In genomic region chr4:65367306-65367705, GRCh38 we compare ENCODE assay signal across 30 cellular contexts.
DNase-seq lines count a peak whose midpoint lies in the region; ATAC-seq and TF ChIP-seq lines count a peak whose summit lies in the region.
"Had no signal": no experiment of that assay in that cellular context is flagged by ENCODE, and none has a peak within 500 bp of the region (broad histone marks: within the 10 kb centered on the region; RNA-seq: fewer than 3 reads in every experiment).

No MANE protein-coding gene starts in this region.

- no TSS peak for BruUV-seq in MCF 10A (replicated peaks; lab: Mats Ljungman, UMichigan)

- no peak overlapping the region for H3K27ac ChIP-seq in breast epithelium
- H3K27ac ChIP-seq: hepatocyte, upper lobe of left lung had no signal

- no peaks in the 10 kb centered on the region for H3K9me3 ChIP-seq in breast epithelium
- H3K9me3 ChIP-seq: SK-N-SH, upper lobe of left lung had no signal

- CTCF ChIA-PET in MCF 10A (lab: Yijun Ruan, JAX): interaction anchor here (0.6 kb wide), 1 partner anchor 1108 kb away, joined by 3 read pairs; no protein-coding TSS in a partner anchor

- no peaks in the 10 kb centered on the region for H3K4me1 ChIP-seq in breast epithelium
- H3K4me1 ChIP-seq: upper lobe of left lung had no signal

- no peak overlapping the region for H3K27ac Mint-ChIP-seq in MCF 10A (ENCODE audit: low read depth, unreplicated experiment)
- H3K27ac Mint-ChIP-seq: activated CD8-positive, alpha-beta memory T cell treated with anti-CD3 and anti-CD28 coated beads, Interleukin-2, amount 10 ng/mL, durations not matched to agents 7 days and 5 days; activated T-cell treated with anti-CD3 and anti-CD28 coated beads, Interleukin-2, amount 50 U/mL, for 72 hours; CD14-positive monocyte; natural killer cell treated with Interleukin-12 subunit alpha and Interleukin-12 subunit beta and Interleukin-15 and Interleukin-18, amount 100 ng/mL, for 72 hours; stimulated activated effector memory CD8-positive, alpha-beta T cell treated with anti-CD3 and anti-CD28 coated beads, Interleukin-12 subunit alpha, Interleukin-12 subunit beta, amount 100 ng/mL, for 72 hours; T-helper 17 cell had no signal

- ATAC-seq in HG03469 (IDR thresholded peaks at IDR 0.05; ENCODE audit: unreplicated experiment): no peak
- no peak for ATAC-seq in GM19467 (IDR thresholded peaks at IDR 0.05; ENCODE audit: unreplicated experiment)
- ATAC-seq: activated CD4-positive, CD25-positive, alpha-beta regulatory T cell treated with anti-CD3 and anti-CD28 coated beads, Interleukin-2, amount 50 U/mL, for 24 hours; activated CD8-positive, alpha-beta memory T cell treated with anti-CD3 and anti-CD28 coated beads, Interleukin-2, amount 10 ng/mL, durations not matched to agents 7 days and 5 days; activated T-cell treated with anti-CD3 and anti-CD28 coated beads, Interleukin-2, amount 50 U/mL, for 72 hours; HCT116; HepG2; left cardiac atrium; natural killer cell treated with Interleukin-12 subunit alpha and Interleukin-12 subunit beta and Interleukin-15 and Interleukin-18, amount 100 ng/mL, for 72 hours; Right ventricle myocardium inferior; stimulated activated effector memory CD8-positive, alpha-beta T cell treated with anti-CD3 and anti-CD28 coated beads, Interleukin-12 subunit alpha, Interleukin-12 subunit beta, amount 100 ng/mL, for 72 hours; T-helper 17 cell had no signal

- no peak overlapping the region for H3K4me3 ChIP-seq in breast epithelium
- H3K4me3 ChIP-seq: hepatocyte, lung, upper lobe of left lung had no signal

- peak; percentile 6 for DNase-seq in MCF 10A (ENCODE audit: unreplicated experiment)
- DNase-seq in breast epithelium (ENCODE audit: low spot score in 2 of 2): no peak
- DNase-seq in RPMI8226: peak; percentile 68
- DNase-seq in fibroblast of gingiva (ENCODE audit: low read depth): peak; percentile 3
- DNase-seq in NCI-H1417 (lab: John Stamatoyannopoulos, UW): no peak
- DNase-seq in NCI-H1694 treated with DMSO at 0.1 percent for 48 hours (lab: John Stamatoyannopoulos, UW): no peak
- DNase-seq: activated CD4-positive, alpha-beta T cell treated with anti-CD3 and anti-CD28 coated beads, Interleukin-2, amount 50 U/mL, for 4 hours; activated CD8-positive, alpha-beta memory T cell treated with anti-CD3 and anti-CD28 coated beads, Interleukin-2, amount 10 ng/mL, durations not matched to agents 7 days and 5 days; activated T-cell treated with anti-CD3 and anti-CD28 coated beads, Interleukin-2, amount 50 U/mL, for 72 hours; GF-D8; Kasumi-1; left cardiac atrium; NCI-H1092 treated with DMSO at 0.1 percent for 48 hours; occipital lobe; SK-N-SH; stimulated activated CD4-positive, alpha-beta T cell treated with anti-CD3 and anti-CD28 coated beads, Interleukin-15, amount 100 ng/mL, for 24 hours; T-helper 17 cell; upper lobe of left lung had no signal

- H3K27me3 Mint-ChIP-seq in MCF 10A (ENCODE audit: insufficient read depth, unreplicated experiment): no peaks in the 10 kb centered on the region
- H3K27me3 Mint-ChIP-seq: activated CD8-positive, alpha-beta memory T cell treated with anti-CD3 and anti-CD28 coated beads, Interleukin-2, amount 10 ng/mL, durations not matched to agents 7 days and 5 days; brain; natural killer cell treated with Interleukin-12 subunit alpha and Interleukin-12 subunit beta and Interleukin-15 and Interleukin-18, amount 100 ng/mL, for 72 hours; T-helper 17 cell had no signal

- H3K4me3 Mint-ChIP-seq in MCF 10A (ENCODE audit: unreplicated experiment): no peak overlapping the region
- H3K4me3 Mint-ChIP-seq: activated CD8-positive, alpha-beta memory T cell treated with anti-CD3 and anti-CD28 coated beads, Interleukin-2, amount 10 ng/mL, durations not matched to agents 7 days and 5 days; activated T-cell treated with anti-CD3 and anti-CD28 coated beads, Interleukin-2, amount 50 U/mL, for 72 hours; brain; CD14-positive monocyte; natural killer cell treated with Interleukin-12 subunit alpha and Interleukin-12 subunit beta and Interleukin-15 and Interleukin-18, amount 100 ng/mL, for 72 hours; stimulated activated effector memory CD8-positive, alpha-beta T cell treated with anti-CD3 and anti-CD28 coated beads, Interleukin-12 subunit alpha, Interleukin-12 subunit beta, amount 100 ng/mL, for 72 hours; T-helper 17 cell had no signal

- TF ChIP-seq CTCF in MCF 10A (IDR thresholded peaks at IDR 0.05; ENCODE audit: unreplicated experiment) (no peak), breast epithelium (IDR thresholded peaks at IDR 0.05) (no peak)

- peaks cover 10% of the 10 kb centered on the region for H3K4me1 Mint-ChIP-seq in MCF 10A (ENCODE audit: insufficient read depth, unreplicated experiment)
- H3K4me1 Mint-ChIP-seq: activated CD8-positive, alpha-beta memory T cell treated with anti-CD3 and anti-CD28 coated beads, Interleukin-2, amount 10 ng/mL, durations not matched to agents 7 days and 5 days; CD14-positive monocyte; stimulated activated effector memory CD8-positive, alpha-beta T cell treated with anti-CD3 and anti-CD28 coated beads, Interleukin-12 subunit alpha, Interleukin-12 subunit beta, amount 100 ng/mL, for 72 hours; T-helper 17 cell had no signal

- POLR2A ChIA-PET in MCF 10A (lab: Yijun Ruan, JAX): no interaction called here

- no peaks in the 10 kb centered on the region for H3K36me3 Mint-ChIP-seq in MCF 10A (ENCODE audit: insufficient read depth, unreplicated experiment)
- H3K36me3 Mint-ChIP-seq: activated CD8-positive, alpha-beta memory T cell treated with anti-CD3 and anti-CD28 coated beads, Interleukin-2, amount 10 ng/mL, durations not matched to agents 7 days and 5 days; CD14-positive monocyte; stimulated activated effector memory CD8-positive, alpha-beta T cell treated with anti-CD3 and anti-CD28 coated beads, Interleukin-12 subunit alpha, Interleukin-12 subunit beta, amount 100 ng/mL, for 72 hours had no signal

- TF ChIP-seq POLR2A in breast epithelium (IDR thresholded peaks at IDR 0.05): no peak

- H3K27me3 ChIP-seq in breast epithelium: no peaks in the 10 kb centered on the region
- H3K27me3 ChIP-seq: hepatocyte, upper lobe of left lung had no signal

- intact Hi-C loops in MCF 10A (cut with micrococcal nuclease) (no loop called here), breast epithelium (cut with DNase I; ENCODE audit: low total_unique reads) (no loop called here)

- no peaks in the 10 kb centered on the region for H3K36me3 ChIP-seq in breast epithelium
- H3K36me3 ChIP-seq: upper lobe of left lung had no signal

- H3K9me3 Mint-ChIP-seq in MCF 10A (ENCODE audit: unreplicated experiment): no peaks in the 10 kb centered on the region
- H3K9me3 Mint-ChIP-seq: brain, CD14-positive monocyte had no signal

Comparison
In these comparisons a context has a peak if more than half of its experiments do, and no peak if none do; other contexts are left out.
1. DNase-seq: peak in MCF 10A (single experiment), RPMI8226 (single experiment) and fibroblast of gingiva (single experiment); none in breast epithelium (0 of 2), NCI-H1417 (0 of 3) and NCI-H1694 treated with DMSO at 0.1 percent for 48 hours (single experiment).